ENCODE assay signal across 9 cellular contexts in genomic region chr13:48265217-48265815, GRCh38. TPM values are rescaled to one million over a fixed set of nuclear protein-coding genes. Genes with fewer than 3 reads are reported as not detected.
A peak's percentile ranks its signal among the peaks of the same experiment; 100 is the strongest.
DNase-seq lines count a peak whose midpoint lies in the region; ATAC-seq and TF ChIP-seq lines count a peak whose summit lies in the region.
"Had no signal": no experiment of that assay in that cellular context is flagged by ENCODE, and none has a peak within 500 bp of the region (broad histone marks: within the 10 kb centered on the region; RNA-seq: fewer than 3 reads in every experiment).

No MANE protein-coding gene starts in this region.

- DNase-seq in activated CD8-positive, alpha-beta T cell treated with anti-CD3 and anti-CD28 coated beads for 36 hours: peak; percentile 62
- peak in 2 of 3 donors; percentile 6 to 10 for DNase-seq in stimulated activated CD4-positive, alpha-beta T cell treated with anti-CD3 and anti-CD28 coated beads, TNF-alpha, amount 100 ng/mL, for 48 hours (ENCODE audit: low read depth in 3 of 3)
- DNase-seq in NCI-H2081 treated with DMSO at 0.1 percent for 48 hours (lab: John Stamatoyannopoulos, UW): no peak
- no peak for DNase-seq in NCI-H2171 treated with DMSO at 0.1 percent for 48 hours (lab: John Stamatoyannopoulos, UW)
- DNase-seq in cortex of kidney (lab: John Stamatoyannopoulos, UW): no peak
- DNase-seq: head of caudate nucleus had no signal

- ATAC-seq in GM19043 (IDR thresholded peaks at IDR 0.05; ENCODE audit: low read depth, unreplicated experiment) (peak; percentile 61), HG03064 (IDR thresholded peaks at IDR 0.05; ENCODE audit: low read depth, unreplicated experiment) (peak; percentile 63)
- peak; percentile 78 for ATAC-seq in activated CD8-positive, alpha-beta T cell treated with anti-CD3 and anti-CD28 coated beads for 36 hours

- CTCF ChIA-PET in activated CD8-positive, alpha-beta T cell treated with anti-CD3 and anti-CD28 coated beads for 36 hours (lab: Charles Lee): interaction anchor here (1.3 to 3.9 kb wide), 5 partner anchors 12 to 138 kb away, joined by 3 to 19 read pairs (median 4); no protein-coding TSS in a partner anchor

- H3K27me3 Mint-ChIP-seq in activated CD8-positive, alpha-beta T cell treated with anti-CD3 and anti-CD28 coated beads for 36 hours: no peaks in the 10 kb centered on the region
- H3K27me3 Mint-ChIP-seq: brain had no signal

- peaks cover 31% of the 10 kb centered on the region for H3K36me3 Mint-ChIP-seq in activated CD8-positive, alpha-beta T cell treated with anti-CD3 and anti-CD28 coated beads for 36 hours (ENCODE audit: low read depth)

- intact Hi-C loops in activated CD8-positive, alpha-beta T cell treated with anti-CD3 and anti-CD28 coated beads for 36 hours (cut with micrococcal nuclease): no loop called here

- POLR2A ChIA-PET in activated CD8-positive, alpha-beta T cell treated with anti-CD3 and anti-CD28 coated beads for 36 hours (lab: Charles Lee): interaction anchor here (0.7 to 1.1 kb wide), 4 partner anchors 9 to 21 kb away, joined by 3 to 5 read pairs (median 4); no protein-coding TSS in a partner anchor

- no peaks in the 10 kb centered on the region for H3K9me3 Mint-ChIP-seq in activated CD8-positive, alpha-beta T cell treated with anti-CD3 and anti-CD28 coated beads for 36 hours
- H3K9me3 Mint-ChIP-seq: brain had no signal

- peak overlapping the region; percentile 18 for H3K4me3 Mint-ChIP-seq in activated CD8-positive, alpha-beta T cell treated with anti-CD3 and anti-CD28 coated beads for 36 hours
- H3K4me3 Mint-ChIP-seq: brain had no signal

- H3K4me1 Mint-ChIP-seq in activated CD8-positive, alpha-beta T cell treated with anti-CD3 and anti-CD28 coated beads for 36 hours (ENCODE audit: low read depth): peaks cover 55% of the 10 kb centered on the region

- no peak for TF ChIP-seq CTCF in activated CD8-positive, alpha-beta T cell treated with anti-CD3 and anti-CD28 coated beads for 36 hours (IDR thresholded peaks at IDR 0.05)

- H3K27ac Mint-ChIP-seq in activated CD8-positive, alpha-beta T cell treated with anti-CD3 and anti-CD28 coated beads for 36 hours: peak overlapping the region; percentile 87

RNA-seq across cellular contexts. Expression of gene ITM2B, which starts 32.3 kb away (rescaled TPM):
- 10 to 100 TPM; 85.5 to 91.2 TPM for total RNA-seq in activated CD8-positive, alpha-beta T cell treated with anti-CD3 and anti-CD28 coated beads for 36 hours

RNA-seq across cellular contexts. Expression of gene RB1, which starts 38.2 kb away (rescaled TPM):
- 10 to 100 TPM; 26.4 to 29.2 TPM for total RNA-seq in activated CD8-positive, alpha-beta T cell treated with anti-CD3 and anti-CD28 coated beads for 36 hours

Comparison
In these comparisons a context has a peak if more than half of its experiments do, and no peak if none do; other contexts are left out.
1. DNase-seq: peak in activated CD8-positive, alpha-beta T cell treated with anti-CD3 and anti-CD28 coated beads for 36 hours (single experiment) and stimulated activated CD4-positive, alpha-beta T cell treated with anti-CD3 and anti-CD28 coated beads, TNF-alpha, amount 100 ng/mL, for 48 hours (2 of 3); none in NCI-H2081 treated with DMSO at 0.1 percent for 48 hours (single experiment), NCI-H2171 treated with DMSO at 0.1 percent for 48 hours (single experiment) and cortex of kidney (single experiment).
2. Peak in every context shown above with its lines, with median percentiles within 50 percentile points of each other: ATAC-seq.